In genomic region chr3:56681963-56682457, GRCh38 we compare ENCODE assay signal across 8 cellular contexts. TPM values are rescaled to one million over a fixed set of nuclear protein-coding genes. Genes with fewer than 3 reads are reported as not detected.
A peak's percentile ranks its signal among the peaks of the same experiment; 100 is the strongest.
DNase-seq lines count a peak whose midpoint lies in the region; ATAC-seq and TF ChIP-seq lines count a peak whose summit lies in the region.

No MANE protein-coding gene starts in this region.

- H3K36me3 ChIP-seq in CD8-positive, alpha-beta T cell (ENCODE audit: insufficient read depth, low read length): no peaks in the 10 kb centered on the region
- no peaks in the 10 kb centered on the region for H3K36me3 ChIP-seq in KMS-11 (ENCODE audit: insufficient read depth)

- peaks cover 42% of the 10 kb centered on the region for H3K79me2 ChIP-seq in KMS-11 (ENCODE audit: insufficient read depth, low read depth)

- H3K4me1 ChIP-seq in CD8-positive, alpha-beta T cell (ENCODE audit: insufficient read depth, low read length): peaks cover 52% of the 10 kb centered on the region
- peaks cover 22% of the 10 kb centered on the region for H3K4me1 ChIP-seq in KMS-11 (ENCODE audit: low read depth, poor library complexity, severe bottlenecking)

- H3K9ac ChIP-seq in KMS-11: peak overlapping the region; percentile 92

- H3K36me3 Mint-ChIP-seq in CD8-positive, alpha-beta T cell: peaks cover 23% of the 10 kb centered on the region
- peaks cover 56% of the 10 kb centered on the region for H3K36me3 Mint-ChIP-seq in nephron (ENCODE audit: low read depth)

- H3K9me3 ChIP-seq in CD8-positive, alpha-beta T cell (ENCODE audit: low read length): no peaks in the 10 kb centered on the region

- TF ChIP-seq CTCF in CD8-positive, alpha-beta T cell (IDR thresholded peaks at IDR 0.05): no peak
- no peak for TF ChIP-seq CTCF in KMS-11 (conservative IDR thresholded peaks at IDR 0.05; ENCODE audit: low read depth, low read length)
- TF ChIP-seq CTCF in coronary artery (IDR thresholded peaks at IDR 0.05): no peak
- no peak for TF ChIP-seq CTCF in nephron (IDR thresholded peaks at IDR 0.05; ENCODE audit: unreplicated experiment in 3 of 3)

- no peaks in the 10 kb centered on the region for H3K9me3 Mint-ChIP-seq in CD8-positive, alpha-beta T cell
- H3K9me3 Mint-ChIP-seq in nephron: peaks cover 17% of the 10 kb centered on the region

- H3K27me3 Mint-ChIP-seq in CD8-positive, alpha-beta T cell (ENCODE audit: low read depth): no peaks in the 10 kb centered on the region
- H3K27me3 Mint-ChIP-seq in nephron (ENCODE audit: low read depth): no peaks in the 10 kb centered on the region

- intact Hi-C loops in CD8-positive, alpha-beta T cell (cut with DNase I, micrococcal nuclease): loop anchor here (1.0 to 10.0 kb wide), 8 partner anchors 13 to 1325 kb away; partner anchors contain the start of genes CCDC66 (in 2 of the 2), ARHGEF3 (in 1 of the 2), FLNB (in 1 of the 2) and PDE12 (in 1 of the 2)

- peak overlapping the region; percentile 95 for H3K4me3 Mint-ChIP-seq in CD8-positive, alpha-beta T cell
- H3K4me3 Mint-ChIP-seq in nephron: peak overlapping the region; percentile 92 to 96 (median 96)

- POLR2A ChIA-PET in CD8-positive, alpha-beta T cell (lab: Charles Lee): interaction anchor here (1.0 to 3.9 kb wide), 14 partner anchors 9 to 915 kb away, joined by 3 to 46 read pairs (median 6); partner anchors contain the start of genes ARF4, ARHGEF3 and CCDC66

- no peak for DNase-seq in CD8-positive, alpha-beta T cell
- no peak for DNase-seq in coronary artery (ENCODE audit: low spot score)
- no peak for DNase-seq in activated CD4-positive, alpha-beta T cell treated with anti-CD3 and anti-CD28 coated beads, Interleukin-2, amount 50 U/mL, for 48 hours
- no peak for DNase-seq in NCI-H1105 (lab: John Stamatoyannopoulos, UW)

- H3K4me1 Mint-ChIP-seq in CD8-positive, alpha-beta T cell (ENCODE audit: low read depth): peaks cover 45% of the 10 kb centered on the region
- peaks cover 23% of the 10 kb centered on the region for H3K4me1 Mint-ChIP-seq in nephron

- no peak for ATAC-seq in CD8-positive, alpha-beta T cell
- ATAC-seq in HG03432 (IDR thresholded peaks at IDR 0.05; ENCODE audit: unreplicated experiment) (no peak), GM18868 (IDR thresholded peaks at IDR 0.05; ENCODE audit: unreplicated experiment) (no peak)

- no peaks in the 10 kb centered on the region for H3K27me3 ChIP-seq in CD8-positive, alpha-beta T cell (ENCODE audit: insufficient read depth, low read length)
- no peaks in the 10 kb centered on the region for H3K27me3 ChIP-seq in KMS-11 (ENCODE audit: insufficient read depth, low read depth)

- H3K27ac Mint-ChIP-seq in CD8-positive, alpha-beta T cell: peak overlapping the region; percentile 99
- peak overlapping the region; percentile 93 to 100 (median 99) for H3K27ac Mint-ChIP-seq in nephron

- no peaks in the 10 kb centered on the region for H4K20me1 ChIP-seq in KMS-11 (ENCODE audit: insufficient read depth)

- H2AFZ ChIP-seq in KMS-11 (ENCODE audit: low read depth): peak overlapping the region; percentile 86

- H3K4me3 ChIP-seq in CD8-positive, alpha-beta T cell (ENCODE audit: low read depth, low read length): peak overlapping the region; percentile 91
- H3K4me3 ChIP-seq in KMS-11 (IDR thresholded peaks at IDR 0.05; ENCODE audit: insufficient read depth, low read depth, low read length) (no peak overlapping the region), coronary artery (peak overlapping the region; percentile 97)

- peak overlapping the region; percentile 94 for H3K4me2 ChIP-seq in KMS-11

- CTCF ChIA-PET in CD8-positive, alpha-beta T cell (lab: Charles Lee): interaction anchor here (0.9 to 1.6 kb wide), 2 partner anchors 112 to 307 kb away, joined by 3 to 5 read pairs; no protein-coding TSS in a partner anchor

- peak overlapping the region; percentile 98 for H3K27ac ChIP-seq in CD8-positive, alpha-beta T cell (ENCODE audit: low read depth, low read length)
- peak overlapping the region; percentile 96 for H3K27ac ChIP-seq in KMS-11
- H3K27ac ChIP-seq in coronary artery: peak overlapping the region; percentile 100

RNA-seq across cellular contexts. Expression of gene TASOR, which starts 1.1 kb away (rescaled TPM):
- total RNA-seq in CD8-positive, alpha-beta T cell: 10 to 100 TPM; 31.1 to 41.5 TPM
